18 cellular contexts compared by ENCODE assay signal in genomic region chr3:34881026-34881425, GRCh38.
DNase-seq lines count a peak whose midpoint lies in the region; ATAC-seq lines count a peak whose summit lies in the region.
"Had no signal": no experiment of that assay in that cellular context is flagged by ENCODE, and none has a peak within 500 bp of the region (broad histone marks: within the 10 kb centered on the region; RNA-seq: fewer than 3 reads in every experiment).

No MANE protein-coding gene starts in this region.

- no peak overlapping the region for H3K4me3 Mint-ChIP-seq in stimulated activated effector memory CD8-positive, alpha-beta T cell treated with anti-CD3 and anti-CD28 coated beads, Interleukin-12 subunit alpha, Interleukin-12 subunit beta, amount 100 ng/mL, for 72 hours

- H3K27ac Mint-ChIP-seq in stimulated activated effector memory CD8-positive, alpha-beta T cell treated with anti-CD3 and anti-CD28 coated beads, Interleukin-12 subunit alpha, Interleukin-12 subunit beta, amount 100 ng/mL, for 72 hours, result no peak overlapping the region

- H3K36me3 Mint-ChIP-seq in stimulated activated effector memory CD8-positive, alpha-beta T cell treated with anti-CD3 and anti-CD28 coated beads, Interleukin-12 subunit alpha, Interleukin-12 subunit beta, amount 100 ng/mL, for 72 hours, result no peaks in the 10 kb centered on the region

- peak; percentile 76 for ATAC-seq in GM18519 (IDR thresholded peaks at IDR 0.05; ENCODE audit: low FRiP score, unreplicated experiment)
- peak; percentile 48 for ATAC-seq in GM19463 (IDR thresholded peaks at IDR 0.05; ENCODE audit: unreplicated experiment)
- ATAC-seq in HG02884 (IDR thresholded peaks at IDR 0.05; ENCODE audit: unreplicated experiment), result peak; percentile 67
- peak; percentile 83 for ATAC-seq in HG03520 (IDR thresholded peaks at IDR 0.05; ENCODE audit: unreplicated experiment)
- ATAC-seq in stimulated activated effector memory CD8-positive, alpha-beta T cell treated with anti-CD3 and anti-CD28 coated beads, Interleukin-12 subunit alpha, Interleukin-12 subunit beta, amount 100 ng/mL, for 72 hours, result no peak
- ATAC-seq in GM21528 (IDR thresholded peaks at IDR 0.05; ENCODE audit: low FRiP score, unreplicated experiment), result no peak
- ATAC-seq: Panc1, Right ventricle myocardium inferior had no signal

- DNase-seq in stimulated activated effector memory CD8-positive, alpha-beta T cell treated with anti-CD3 and anti-CD28 coated beads, Interleukin-12 subunit alpha, Interleukin-12 subunit beta, amount 100 ng/mL, for 72 hours (ENCODE audit: low spot score in 2 of 2), result no peak
- DNase-seq in NK-92 (lab: John Stamatoyannopoulos, UW; ENCODE audit: unreplicated experiment) (no peak), occipital lobe (lab: John Stamatoyannopoulos, UW) (no peak)
- DNase-seq: DMS53, H7, KG1, NCI-H1048, NCI-H1694 treated with DMSO at 0.1 percent for 48 hours, NCI-H446 treated with DMSO at 0.1 percent for 48 hours, NCI-H748 treated with DMSO at 0.1 percent for 48 hours, SK-N-SH had no signal

- H3K9me3 Mint-ChIP-seq in stimulated activated effector memory CD8-positive, alpha-beta T cell treated with anti-CD3 and anti-CD28 coated beads, Interleukin-12 subunit alpha, Interleukin-12 subunit beta, amount 100 ng/mL, for 72 hours, result peaks cover 7% of the 10 kb centered on the region

- H3K4me1 Mint-ChIP-seq in stimulated activated effector memory CD8-positive, alpha-beta T cell treated with anti-CD3 and anti-CD28 coated beads, Interleukin-12 subunit alpha, Interleukin-12 subunit beta, amount 100 ng/mL, for 72 hours, result no peaks in the 10 kb centered on the region

Comparison
In these comparisons a context has a peak if more than half of its experiments do, and no peak if none do; other contexts are left out.
1. ATAC-seq: peak in GM18519 (single experiment), GM19463 (single experiment), HG02884 (single experiment) and HG03520 (single experiment); none in stimulated activated effector memory CD8-positive, alpha-beta T cell treated with anti-CD3 and anti-CD28 coated beads, Interleukin-12 subunit alpha, Interleukin-12 subunit beta, amount 100 ng/mL, for 72 hours (single experiment) and GM21528 (single experiment).